Comparison of ENCODE assay signal across 8 cellular contexts in genomic region chr2:74690571-74690970, GRCh38. TPM values are rescaled to one million over a fixed set of nuclear protein-coding genes. Genes with fewer than 3 reads are reported as not detected.
A peak's percentile ranks its signal among the peaks of the same experiment; 100 is the strongest.
DNase-seq lines count a peak whose midpoint lies in the region; ATAC-seq and TF ChIP-seq lines count a peak whose summit lies in the region.

No MANE protein-coding gene starts in this region.

- no peaks in the 10 kb centered on the region for H3K4me1 ChIP-seq in MM.1S (ENCODE audit: low read length)
- peaks cover 21% of the 10 kb centered on the region for H3K4me1 ChIP-seq in mucosa of descending colon (ENCODE audit: low read depth)

- peak; percentile 14 to 19 for DNase-seq in activated T-cell treated with anti-CD3 and anti-CD28 coated beads, Interleukin-2, amount 50 U/mL, for 72 hours
- DNase-seq in activated T-cell treated with anti-CD3 and anti-CD28 coated beads, Interleukin-2, amount 50 U/mL, for 24 hours = no peak
- peak; percentile 74 for DNase-seq in MM.1S
- peak; percentile 72 for DNase-seq in RWPE1 (ENCODE audit: low spot score)
- peak; percentile 33 for DNase-seq in epithelial cell of proximal tubule (ENCODE audit: low read depth)
- DNase-seq in mucosa of descending colon = peak in 1 of 3 donors; percentile 74
- no peak for DNase-seq in NK-92 (lab: John Stamatoyannopoulos, UW; ENCODE audit: unreplicated experiment)

- no peak overlapping the region for H3K27ac Mint-ChIP-seq in activated T-cell treated with anti-CD3 and anti-CD28 coated beads, Interleukin-2, amount 50 U/mL, for 72 hours
- no peak overlapping the region for H3K27ac Mint-ChIP-seq in activated T-cell treated with anti-CD3 and anti-CD28 coated beads, Interleukin-2, amount 50 U/mL, for 24 hours

- no peaks in the 10 kb centered on the region for H3F3A ChIP-seq in MM.1S (ENCODE audit: insufficient read depth, low read length)

- H3K4me3 ChIP-seq in MM.1S (ENCODE audit: low read length) (no peak overlapping the region), epithelial cell of proximal tubule (ENCODE audit: low read depth, low read length) (no peak overlapping the region), mucosa of descending colon (no peak overlapping the region)

- no peak overlapping the region for H3K9ac ChIP-seq in MM.1S (ENCODE audit: low read length)

- H3K4me1 Mint-ChIP-seq in activated T-cell treated with anti-CD3 and anti-CD28 coated beads, Interleukin-2, amount 50 U/mL, for 72 hours (ENCODE audit: low read depth) = no peaks in the 10 kb centered on the region
- H3K4me1 Mint-ChIP-seq in activated T-cell treated with anti-CD3 and anti-CD28 coated beads, Interleukin-2, amount 50 U/mL, for 24 hours (ENCODE audit: low read depth) = no peaks in the 10 kb centered on the region

- H3K36me3 Mint-ChIP-seq in activated T-cell treated with anti-CD3 and anti-CD28 coated beads, Interleukin-2, amount 50 U/mL, for 72 hours (ENCODE audit: insufficient read depth in 2 of 2) = no peaks in the 10 kb centered on the region
- H3K36me3 Mint-ChIP-seq in activated T-cell treated with anti-CD3 and anti-CD28 coated beads, Interleukin-2, amount 50 U/mL, for 24 hours (ENCODE audit: low read depth) = no peaks in the 10 kb centered on the region

- ATAC-seq in activated T-cell treated with anti-CD3 and anti-CD28 coated beads, Interleukin-2, amount 50 U/mL, for 72 hours (replicated peaks in 1 of 2) = peak; percentile 67 to 70
- ATAC-seq in GM21526 (IDR thresholded peaks at IDR 0.05; ENCODE audit: low FRiP score, unreplicated experiment) = peak; percentile 79
- ATAC-seq in mucosa of descending colon = peak; percentile 39

- H3K9me2 ChIP-seq in MM.1S (replicated peaks; ENCODE audit: insufficient read depth, low read length) = no peaks in the 10 kb centered on the region

- H4K20me1 ChIP-seq in MM.1S (ENCODE audit: insufficient read depth, low read length) = no peaks in the 10 kb centered on the region

- H3K79me2 ChIP-seq in MM.1S (ENCODE audit: low read length) = no peaks in the 10 kb centered on the region

- H3K4me2 ChIP-seq in MM.1S (ENCODE audit: low read depth, low read length) = no peak overlapping the region

- no peaks in the 10 kb centered on the region for H3K9me3 ChIP-seq in MM.1S (replicated peaks; ENCODE audit: insufficient read depth, low read length)
- no peaks in the 10 kb centered on the region for H3K9me3 ChIP-seq in mucosa of descending colon

- CTCF ChIA-PET in RWPE1 (lab: Yijun Ruan, JAX) = interaction anchor here (0.6 to 0.8 kb wide), 6 partner anchors 9 to 190 kb away, joined by 3 to 7 read pairs (median 4); no protein-coding TSS in a partner anchor

- no peaks in the 10 kb centered on the region for H3K9me3 Mint-ChIP-seq in activated T-cell treated with anti-CD3 and anti-CD28 coated beads, Interleukin-2, amount 50 U/mL, for 72 hours
- H3K9me3 Mint-ChIP-seq in activated T-cell treated with anti-CD3 and anti-CD28 coated beads, Interleukin-2, amount 50 U/mL, for 24 hours = no peaks in the 10 kb centered on the region

- no peaks in the 10 kb centered on the region for H3K36me3 ChIP-seq in MM.1S (replicated peaks; ENCODE audit: insufficient read depth, low read length)
- no peaks in the 10 kb centered on the region for H3K36me3 ChIP-seq in mucosa of descending colon (ENCODE audit: low read depth)

- TF ChIP-seq CTCF in MM.1S (IDR thresholded peaks at IDR 0.05; ENCODE audit: low read length) (peak; percentile 78), RWPE1 (conservative IDR thresholded peaks at IDR 0.05; ENCODE audit: low read depth) (peak; percentile 78), epithelial cell of proximal tubule (conservative IDR thresholded peaks at IDR 0.05; ENCODE audit: low read depth, low read length) (peak; percentile 91), mucosa of descending colon (IDR thresholded peaks at IDR 0.05) (peak; percentile 51)

- intact Hi-C loops in mucosa of descending colon (cut with DNase I, micrococcal nuclease) = loop anchor here in 1 of 2 donors (5.0 kb wide), 1 partner anchor 187 kb away; no protein-coding TSS in a partner anchor

- no peaks in the 10 kb centered on the region for H3K27me3 ChIP-seq in MM.1S (replicated peaks; ENCODE audit: insufficient read depth, low read length)

- no peaks in the 10 kb centered on the region for H3K27me3 Mint-ChIP-seq in activated T-cell treated with anti-CD3 and anti-CD28 coated beads, Interleukin-2, amount 50 U/mL, for 72 hours (ENCODE audit: low read depth)
- H3K27me3 Mint-ChIP-seq in activated T-cell treated with anti-CD3 and anti-CD28 coated beads, Interleukin-2, amount 50 U/mL, for 24 hours = no peaks in the 10 kb centered on the region

- POLR2A ChIA-PET in RWPE1 (lab: Yijun Ruan, JAX; ENCODE audit: low non-redundant PET) = no interaction called here

- H3K27ac ChIP-seq in MM.1S (ENCODE audit: low read length) (no peak overlapping the region), RWPE1 (no peak overlapping the region)

- H3K4me3 Mint-ChIP-seq in activated T-cell treated with anti-CD3 and anti-CD28 coated beads, Interleukin-2, amount 50 U/mL, for 72 hours = no peak overlapping the region
- H3K4me3 Mint-ChIP-seq in activated T-cell treated with anti-CD3 and anti-CD28 coated beads, Interleukin-2, amount 50 U/mL, for 24 hours = no peak overlapping the region

- no peak overlapping the region for H2AFZ ChIP-seq in MM.1S (ENCODE audit: low read length)

RNA-seq across cellular contexts. Expression of gene SEMA4F, which starts 36.5 kb away (rescaled TPM):
- total RNA-seq in activated T-cell treated with anti-CD3 and anti-CD28 coated beads, Interleukin-2, amount 50 U/mL, for 72 hours = 1 to 10 TPM; 6.4 to 9.7 TPM
- 10.3 and 13.8 TPM in 2 replicates for total RNA-seq in epithelial cell of proximal tubule
- 1 to 10 TPM; 3.9 to 5.7 (median 4.4) TPM for total RNA-seq in mucosa of descending colon

RNA-seq across cellular contexts. Expression of gene M1AP, which starts 42.4 kb away (rescaled TPM):
- total RNA-seq in activated T-cell treated with anti-CD3 and anti-CD28 coated beads, Interleukin-2, amount 50 U/mL, for 72 hours = not detected
- 1.7 and 2.5 TPM in 2 replicates for total RNA-seq in epithelial cell of proximal tubule
- total RNA-seq in mucosa of descending colon = under 1 TPM; 0.19 to 0.43 (median 0.31) TPM

Comparison
In these comparisons a context has a peak if more than half of its experiments do, and no peak if none do; other contexts are left out.
1. DNase-seq: peak in activated T-cell treated with anti-CD3 and anti-CD28 coated beads, Interleukin-2, amount 50 U/mL, for 72 hours (2 of 2), MM.1S (single experiment), RWPE1 (single experiment) and epithelial cell of proximal tubule (single experiment); none in activated T-cell treated with anti-CD3 and anti-CD28 coated beads, Interleukin-2, amount 50 U/mL, for 24 hours (single experiment) and NK-92 (single experiment).
2. Peak in every context shown above with its lines, with median percentiles within 50 percentile points of each other: ATAC-seq and CTCF ChIP-seq.